Comparison of ENCODE assay signal across 15 cellular contexts in the genomic region with DNA sequence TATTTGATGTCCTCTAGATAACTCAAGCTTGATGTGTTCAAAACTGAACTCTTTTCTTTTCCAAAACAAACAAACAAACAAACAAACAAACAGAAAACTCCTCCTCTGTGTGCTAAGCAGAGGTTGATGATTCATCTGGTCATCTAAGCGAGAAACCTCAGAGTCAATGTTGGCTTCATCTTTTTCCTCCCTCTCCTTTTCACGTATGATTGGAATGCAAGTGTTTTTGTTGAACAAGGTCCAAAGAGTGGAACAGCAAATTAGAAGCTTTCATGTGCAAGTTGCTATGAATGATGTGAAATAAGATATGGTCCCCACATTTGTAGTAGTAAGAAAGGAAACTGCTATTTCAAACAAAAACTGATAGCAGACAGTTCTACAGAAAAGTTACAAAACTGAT. TPM values are rescaled to one million over a fixed set of nuclear protein-coding genes. Genes with fewer than 3 reads are reported as not detected.
A peak's percentile ranks its signal among the peaks of the same experiment; 100 is the strongest.
DNase-seq lines count a peak whose midpoint lies in the region; ATAC-seq, FAIRE-seq and TF ChIP-seq lines count a peak whose summit lies in the region.
"Had no signal": no experiment of that assay in that cellular context is flagged by ENCODE, and none has a peak within 500 bp of the region (broad histone marks: within the 10 kb centered on the region; RNA-seq: fewer than 3 reads in every experiment).

No MANE protein-coding gene starts in this region.

- intact Hi-C loops in IMR-90 (cut with micrococcal nuclease) = loop anchor here (2.0 kb wide), 1 partner anchor 72 kb away; no protein-coding TSS in a partner anchor
- intact Hi-C loops in K562 (cut with micrococcal nuclease) = no loop called here

- H2BK5ac ChIP-seq in IMR-90 (ENCODE audit: low read depth, low read length, poor library complexity, severe bottlenecking) = peak overlapping the region; percentile 21
- no peak overlapping the region for H2BK5ac ChIP-seq in mesenchymal stem cell (ENCODE audit: low read depth, low read length, poor library complexity, severe bottlenecking)

- H2BK15ac ChIP-seq in IMR-90 (ENCODE audit: low read depth, low read length) (no peak overlapping the region), mesenchymal stem cell (ENCODE audit: low read depth, poor library complexity, severe bottlenecking) (no peak overlapping the region)

- H3K36me3 Mint-ChIP-seq in T-helper 2 cell treated with Interferon-gamma antibody and Interleukin-4, amounts not matched to agents 5 μg/mL and 100 μg/mL, for 36 hours (ENCODE audit: low read depth) = no peaks in the 10 kb centered on the region
- H3K36me3 Mint-ChIP-seq: activated naive CD8-positive, alpha-beta T cell treated with anti-CD3 and anti-CD28 coated beads, Interleukin-2, amount 10 ng/mL, durations not matched to agents 7 days and 5 days; CD4-positive, CD25-positive, alpha-beta regulatory T cell had no signal

- CTCF ChIA-PET in IMR-90 (lab: Yijun Ruan, JAX) (no interaction called here), K562 (lab: Yijun Ruan, JAX; ENCODE audit: low intra/inter-chr PET ratio) (no interaction called here)

- dilution Hi-C loops in IMR-90 (cut with HindIII; ENCODE audit: low sequenced_read_pairs, unreplicated experiment) = no loop called here

- no peak overlapping the region for H2AK5ac ChIP-seq in IMR-90 (ENCODE audit: low read depth, low read length)
- no peak overlapping the region for H2AK5ac ChIP-seq in mesenchymal stem cell (ENCODE audit: low read length, severe bottlenecking)

- H2BK120ac ChIP-seq in IMR-90 (ENCODE audit: low read depth, low read length) = no peak overlapping the region
- no peak overlapping the region for H2BK120ac ChIP-seq in mesenchymal stem cell (ENCODE audit: low read depth, low read length)

- peaks cover 43% of the 10 kb centered on the region for H3K27me3 Mint-ChIP-seq in T-helper 2 cell treated with Interferon-gamma antibody and Interleukin-4, amounts not matched to agents 5 μg/mL and 100 μg/mL, for 36 hours (ENCODE audit: low read depth)

- H3K36me3 ChIP-seq in IMR-90 (ENCODE audit: control insufficient read depth, insufficient read depth, low read length) (no peaks in the 10 kb centered on the region), K562 (ENCODE audit: control insufficient read depth, insufficient read depth, low read length) (no peaks in the 10 kb centered on the region), mesenchymal stem cell (ENCODE audit: control insufficient read depth in 1 of 2, insufficient read depth in 2 of 2, low read depth in 1 of 2, low read length in 2 of 2) (no peaks in the 10 kb centered on the region)

- FAIRE-seq in K562 (lab: Jason Lieb, UNC) = no peak

- no peak overlapping the region for H4K8ac ChIP-seq in IMR-90 (ENCODE audit: low read depth in 2 of 2, low read length in 2 of 2)
- H4K8ac ChIP-seq in mesenchymal stem cell (ENCODE audit: low read length) = no peak overlapping the region

- H3K14ac ChIP-seq in IMR-90 (replicated peaks; ENCODE audit: low read depth, low read length) (no peak overlapping the region), mesenchymal stem cell (ENCODE audit: low read length in 2 of 2) (no peak overlapping the region)

- H3K4me2 ChIP-seq in IMR-90 (ENCODE audit: low read depth, low read length) = peak overlapping the region; percentile 64; the same call in 1 of the 2 replicates
- no peak overlapping the region for H3K4me2 ChIP-seq in K562 (ENCODE audit: insufficient read depth, low read length)
- no peak overlapping the region for H3K4me2 ChIP-seq in mesenchymal stem cell (ENCODE audit: low read length, poor library complexity, severe bottlenecking)

- TF ChIP-seq EP300 in K562 (IDR thresholded peaks at IDR 0.05; ENCODE audit: low read length) = no peak

- no CpG with 5 or more reads among the region's 2 CpGs for WGBS in IMR-90 (ENCODE audit: extremely low coverage in 2 of 2, insufficient read length in 1 of 2), 2 experiments
- WGBS in K562 (ENCODE audit: insufficient coverage, low coverage, missing lambda C conversion rate) = 3% methylated on average over 2 of the region's 2 CpGs
- 40% methylated on average over 1 of the region's 2 CpGs for WGBS in mesenchymal stem cell

- H3K4ac ChIP-seq in IMR-90 (ENCODE audit: low read depth, low read length) = no peak overlapping the region
- no peak overlapping the region for H3K4ac ChIP-seq in mesenchymal stem cell (ENCODE audit: low read depth in 1 of 2, low read length in 2 of 2)

- H4K5ac ChIP-seq in IMR-90 (ENCODE audit: low read depth, low read length) = no peak overlapping the region

- H2AK9ac ChIP-seq in IMR-90 (replicated peaks; ENCODE audit: low read depth, low read length, poor library complexity) = no peak overlapping the region

- H2AFZ ChIP-seq in IMR-90 (replicated peaks; ENCODE audit: low read length, poor library complexity) (no peak overlapping the region), K562 (ENCODE audit: low read depth, low read length) (no peak overlapping the region), mesenchymal stem cell (ENCODE audit: low read depth, low read length) (no peak overlapping the region)

- H3K79me1 ChIP-seq in IMR-90 (ENCODE audit: low read depth in 1 of 2, low read length in 2 of 2) (no peaks in the 10 kb centered on the region), mesenchymal stem cell (replicated peaks; ENCODE audit: low read length, poor library complexity, severe bottlenecking) (no peaks in the 10 kb centered on the region)

- TF ChIP-seq CTCF in AG09309 (IDR thresholded peaks at IDR 0.05; ENCODE audit: control insufficient read depth, insufficient read depth, low read depth, low read length, missing control alignments) = no peak
- TF ChIP-seq CTCF in IMR-90 (conservative IDR thresholded peaks at IDR 0.05; ENCODE audit: low read depth, low read length) = no peak
- no peak for TF ChIP-seq CTCF in K562 (IDR thresholded peaks at IDR 0.05 in 2 of 3, conservative IDR thresholded peaks at IDR 0.05 in 1 of 3; ENCODE audit: insufficient read depth in 2 of 3, low read depth in 1 of 3, low read length in 3 of 3)

- H3K27me3 ChIP-seq in IMR-90 (ENCODE audit: control insufficient read depth, insufficient read depth, low read length) (peaks cover 3% of the 10 kb centered on the region), K562 (ENCODE audit: control insufficient read depth in 2 of 2, insufficient read depth in 2 of 2, low read length in 2 of 2) (peaks cover 14 to 23% of the 10 kb centered on the region in 2 experiments; a peak in 4 of 5 replicates), mesenchymal stem cell (ENCODE audit: control insufficient read depth in 1 of 2, insufficient read depth in 1 of 2, low read length in 2 of 2) (peaks cover 3 to 9% of the 10 kb centered on the region in 2 experiments)

- no peak overlapping the region for H3K23ac ChIP-seq in IMR-90 (ENCODE audit: low read depth, low read length)
- no peak overlapping the region for H3K23ac ChIP-seq in mesenchymal stem cell (ENCODE audit: low read length in 2 of 2)

- H3K4me1 ChIP-seq in IMR-90 (ENCODE audit: control insufficient read depth, insufficient read depth, low read length) (peaks cover 3% of the 10 kb centered on the region), K562 (replicated peaks in 1 of 2; ENCODE audit: control insufficient read depth in 2 of 2, insufficient read depth in 2 of 2, low read length in 2 of 2) (no peaks in the 10 kb centered on the region), mesenchymal stem cell (ENCODE audit: control insufficient read depth, insufficient read depth, low read depth, low read length) (peaks cover 5% of the 10 kb centered on the region)

- peaks cover 9% of the 10 kb centered on the region for H3K4me1 Mint-ChIP-seq in T-helper 2 cell treated with Interferon-gamma antibody and Interleukin-4, amounts not matched to agents 5 μg/mL and 100 μg/mL, for 36 hours (ENCODE audit: low read depth)
- H3K4me1 Mint-ChIP-seq: activated naive CD8-positive, alpha-beta T cell treated with anti-CD3 and anti-CD28 coated beads, Interleukin-2, amount 10 ng/mL, durations not matched to agents 7 days and 5 days; CD4-positive, CD25-positive, alpha-beta regulatory T cell had no signal

- no TSS peak for BruUV-seq in IMR-90 (replicated peaks; lab: Mats Ljungman, UMichigan)
- no TSS peak for BruUV-seq in K562 (replicated peaks; lab: Mats Ljungman, UMichigan)

- H3K27ac ChIP-seq in IMR-90 (ENCODE audit: insufficient read depth, low read length) (no peak overlapping the region), K562 (ENCODE audit: extremely low read depth, low read depth, low read length) (no peak overlapping the region), mesenchymal stem cell (ENCODE audit: low read length, poor library complexity, severe bottlenecking) (peak overlapping the region; percentile 70)

- H3K9me3 ChIP-seq in IMR-90 (ENCODE audit: control insufficient read depth, insufficient read depth, low read length) (no peaks in the 10 kb centered on the region), K562 (replicated peaks; ENCODE audit: control insufficient read depth, insufficient read depth, low read depth, low read length) (no peaks in the 10 kb centered on the region), mesenchymal stem cell (ENCODE audit: control insufficient read depth, low read length) (no peaks in the 10 kb centered on the region)
- H3K9me3 ChIP-seq: mucosa of descending colon had no signal

- POLR2A ChIA-PET in IMR-90 (lab: Charles Lee; ENCODE audit: unreplicated experiment) (no interaction called here), K562 (lab: Yijun Ruan, JAX) (interaction anchor here (1.0 kb wide), 1 partner anchor 12 kb away, joined by 4 read pairs; no protein-coding TSS in a partner anchor)

- no peak overlapping the region for H2BK12ac ChIP-seq in mesenchymal stem cell (ENCODE audit: low read length in 2 of 2)

- no peak overlapping the region for H3K27ac Mint-ChIP-seq in T-helper 2 cell treated with Interferon-gamma antibody and Interleukin-4, amounts not matched to agents 5 μg/mL and 100 μg/mL, for 36 hours
- H3K27ac Mint-ChIP-seq: activated naive CD8-positive, alpha-beta T cell treated with anti-CD3 and anti-CD28 coated beads, Interleukin-2, amount 10 ng/mL, durations not matched to agents 7 days and 5 days; CD4-positive, CD25-positive, alpha-beta regulatory T cell; H9 had no signal

- H3K56ac ChIP-seq in IMR-90 (ENCODE audit: extremely low read depth, insufficient read depth, low read length) = no peak overlapping the region

- H3K9me3 Mint-ChIP-seq in T-helper 2 cell treated with Interferon-gamma antibody and Interleukin-4, amounts not matched to agents 5 μg/mL and 100 μg/mL, for 36 hours = no peaks in the 10 kb centered on the region
- H3K9me3 Mint-ChIP-seq: activated naive CD8-positive, alpha-beta T cell treated with anti-CD3 and anti-CD28 coated beads, Interleukin-2, amount 10 ng/mL, durations not matched to agents 7 days and 5 days; H9 had no signal

- DNase-seq in AG09309 (ENCODE audit: low read depth) = peak; percentile 89
- peak; percentile 96 for DNase-seq in IMR-90
- no peak for DNase-seq in K562 (ENCODE audit: extremely low read depth in 1 of 4, low spot score in 3 of 4)
- DNase-seq in mesenchymal stem cell = peak; percentile 41
- DNase-seq in NCI-H2029 (lab: John Stamatoyannopoulos, UW) = no peak
- DNase-seq in T-helper 2 cell treated with Interferon-gamma antibody and Interleukin-4, amounts not matched to agents 5 μg/mL and 100 μg/mL, for 36 hours (ENCODE audit: low spot score) = no peak
- DNase-seq: activated naive CD8-positive, alpha-beta T cell treated with anti-CD3 and anti-CD28 coated beads, Interleukin-2, amount 10 ng/mL, durations not matched to agents 7 days and 5 days; CD4-positive, CD25-positive, alpha-beta regulatory T cell; effector CD8-positive, alpha-beta T cell; H9; mucosa of descending colon; retina; T-helper 9 cell had no signal

- TF ChIP-seq POLR2A in IMR-90 (IDR thresholded peaks at IDR 0.05; ENCODE audit: low read depth, low read length) (no peak), K562 (conservative IDR thresholded peaks at IDR 0.05) (no peak)

- no peaks in the 10 kb centered on the region for H3K79me2 ChIP-seq in K562 (ENCODE audit: control insufficient read depth, insufficient read depth, low read length)

- no peak overlapping the region for H2BK20ac ChIP-seq in IMR-90 (ENCODE audit: low read depth, low read length)

- H3K9ac ChIP-seq in IMR-90 (ENCODE audit: low read depth, low read length) (no peak overlapping the region), K562 (ENCODE audit: insufficient read depth in 1 of 2, low read depth in 2 of 2, low read length in 2 of 2) (no peak overlapping the region), mesenchymal stem cell (ENCODE audit: low read length) (no peak overlapping the region)

- no peak overlapping the region for H3K4me3 Mint-ChIP-seq in T-helper 2 cell treated with Interferon-gamma antibody and Interleukin-4, amounts not matched to agents 5 μg/mL and 100 μg/mL, for 36 hours
- H3K4me3 Mint-ChIP-seq: activated naive CD8-positive, alpha-beta T cell treated with anti-CD3 and anti-CD28 coated beads, Interleukin-2, amount 10 ng/mL, durations not matched to agents 7 days and 5 days; CD4-positive, CD25-positive, alpha-beta regulatory T cell; H9 had no signal

- H3K9me1 ChIP-seq in IMR-90 (ENCODE audit: insufficient read depth, low read length) = peaks cover 3% of the 10 kb centered on the region; the same call in 1 of the 2 replicates
- no peaks in the 10 kb centered on the region for H3K9me1 ChIP-seq in K562 (ENCODE audit: control insufficient read depth, insufficient read depth, low read length)

- H4K20me1 ChIP-seq in IMR-90 (ENCODE audit: insufficient read depth, low read length) = no peaks in the 10 kb centered on the region; the same call in 1 of the 2 replicates
- no peaks in the 10 kb centered on the region for H4K20me1 ChIP-seq in K562 (replicated peaks; ENCODE audit: control insufficient read depth, insufficient read depth, low read length)

- in situ Hi-C loops in IMR-90 (cut with MboI; ENCODE audit: low sequenced_read_pairs) (no loop called here), K562 (cut with MboI) (no loop called here)

- H3K4me3 ChIP-seq in AG09309 (ENCODE audit: control insufficient read depth, low read depth, low read length) (no peak overlapping the region), IMR-90 (ENCODE audit: insufficient read depth, low read depth, low read length) (no peak overlapping the region), K562 (no peak overlapping the region), mesenchymal stem cell (ENCODE audit: insufficient read depth in 1 of 2, low read depth in 1 of 2, low read length in 2 of 2) (no peak overlapping the region)
- H3K4me3 ChIP-seq: mucosa of descending colon had no signal

- ATAC-seq in IMR-90 (ENCODE audit: low read depth) = peak; percentile 92
- ATAC-seq in K562 = no peak
- no peak for ATAC-seq in GM18498 (IDR thresholded peaks at IDR 0.05; ENCODE audit: unreplicated experiment)
- no peak for ATAC-seq in HG02759 (IDR thresholded peaks at IDR 0.05; ENCODE audit: unreplicated experiment)
- ATAC-seq: mucosa of descending colon had no signal

- no peak overlapping the region for H4K91ac ChIP-seq in IMR-90 (ENCODE audit: insufficient read depth, low read depth, low read length)
- H4K91ac ChIP-seq in mesenchymal stem cell (ENCODE audit: low read length) = no peak overlapping the region

- H3K18ac ChIP-seq in IMR-90 (ENCODE audit: low read depth, low read length) (peak overlapping the region; percentile 16; the same call in 1 of the 2 replicates), mesenchymal stem cell (ENCODE audit: low read depth in 1 of 2, low read length in 2 of 2) (no peak overlapping the region)

- no peak for TF ChIP-seq RAD21 in IMR-90 (IDR thresholded peaks at IDR 0.05; ENCODE audit: low read length)
- no peak for TF ChIP-seq RAD21 in K562 (CRISPR knock-in tag; conservative IDR thresholded peaks at IDR 0.05 in 1 of 2, IDR thresholded peaks at IDR 0.05 in 1 of 2)

RNA-seq across cellular contexts. Expression of a gene that starts 52.5 kb away (rescaled TPM):
- total RNA-seq in IMR-90 (2012; rRNA removed) (0.28 TPM in 1 of 2 replicates, not detected in the other), K562 (2014; rRNA removed) (not detected in 2 replicates), K562 (2014; rRNA removed; fragmentation: Illumina TruSeq; extraction: Trizol) (not detected in 2 replicates), K562 (2015; rRNA removed; fragmentation: Illumina TruSeq; extraction: Trizol) (not detected in 2 replicates), K562 (2021) (not detected in 2 replicates)
- polyA plus RNA-seq in IMR-90 (2012; rRNA removed) (0.05 TPM in 1 of 2 replicates, not detected in the other), K562 (2011; rRNA removed) (not detected in 2 replicates), K562 (2014; fragmentation: Illumina TruSeq; extraction: Trizol) (not detected in 2 replicates), K562 (2014; fragmentation: Nextera tagmentation; extraction: Ambion mirVana) (not detected), K562 (2014; rRNA removed) (not detected in 2 replicates)
- polyA plus RNA-seq in IMR-90 (2012; cell fraction: cytosol; rRNA removed) = 0.04 TPM in 1 of 2 replicates, not detected in the other
- polyA plus RNA-seq in IMR-90 (2012; cell fraction: nucleus; rRNA removed; ENCODE audit: low replicate concordance) = 0.12 and 0.23 TPM in 2 replicates
- not detected in 2 replicates for total RNA-seq in K562 (2011; cell fraction: chromatin; rRNA removed; ENCODE audit: low replicate concordance)
- not detected in 2 replicates for total RNA-seq in K562 (2011; cell fraction: nucleolus; rRNA removed)
- not detected in 2 replicates for total RNA-seq in K562 (2011; cell fraction: nucleoplasm; rRNA removed)
- not detected in 2 replicates for polyA plus RNA-seq in K562 (2011; cell fraction: cytosol; rRNA removed)
- polyA plus RNA-seq in K562 (2011; cell fraction: nucleus; rRNA removed) = not detected in 2 replicates
- 0.06 TPM in 1 of 2 replicates, not detected in the other for polyA plus RNA-seq in K562 (2012)
- not detected in 2 replicates for polyA minus RNA-seq in K562 (2011; rRNA and poly(A)+ RNA removed)
- polyA minus RNA-seq in K562 (2011; cell fraction: cytosol; rRNA and poly(A)+ RNA removed) = not detected in 2 replicates
- not detected in 2 replicates for polyA minus RNA-seq in K562 (2011; cell fraction: nucleus; rRNA and poly(A)+ RNA removed)
- not detected for polyA plus RNA-seq in mesenchymal stem cell (2013, experiment 1 of 2)
- not detected for polyA plus RNA-seq in mesenchymal stem cell (2013, experiment 2 of 2)
- total RNA-seq: activated naive CD8-positive, alpha-beta T cell treated with anti-CD3 and anti-CD28 coated beads, Interleukin-2, amount 10 ng/mL, durations not matched to agents 7 days and 5 days; CD4-positive, CD25-positive, alpha-beta regulatory T cell; H9; mucosa of descending colon had no signal
- polyA plus RNA-seq: CD4-positive, CD25-positive, alpha-beta regulatory T cell had no signal

Comparison
In these comparisons a context has a peak if more than half of its experiments do, and no peak if none do; other contexts are left out.
1. DNase-seq: peak in AG09309 (single experiment), IMR-90 (single experiment) and mesenchymal stem cell (single experiment); none in K562 (0 of 4), NCI-H2029 (single experiment) and T-helper 2 cell treated with Interferon-gamma antibody and Interleukin-4, amounts not matched to agents 5 μg/mL and 100 μg/mL, for 36 hours (single experiment).